6 cellular contexts compared by ENCODE assay signal in the genomic region with DNA sequence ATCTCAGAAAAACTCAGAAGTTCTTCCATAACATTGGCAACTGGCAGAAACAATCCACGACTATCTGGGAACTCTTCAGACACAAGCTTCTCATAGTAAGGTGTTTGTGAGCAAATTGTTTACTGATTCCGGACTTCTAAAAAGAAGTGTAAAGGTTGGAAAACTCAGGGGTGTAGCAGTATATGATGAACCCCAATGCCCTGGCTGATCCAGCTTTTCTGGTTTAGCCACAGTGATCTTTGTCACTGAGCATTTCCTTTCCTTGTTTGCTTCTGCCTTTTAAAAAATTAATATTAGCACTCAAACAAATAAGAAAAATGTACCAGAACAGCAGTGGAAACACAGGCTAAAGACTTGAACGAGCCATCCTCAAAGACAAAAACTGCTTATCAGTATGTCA. TPM values are rescaled to one million over a fixed set of nuclear protein-coding genes. Genes with fewer than 3 reads are reported as not detected.
"Had no signal": no experiment of that assay in that cellular context is flagged by ENCODE, and none has a peak within 500 bp of the region (broad histone marks: within the 10 kb centered on the region; RNA-seq: fewer than 3 reads in every experiment).

No MANE protein-coding gene starts in this region.

- H3K4me3 ChIP-seq: GM23338 had no signal

- FAIRE-seq: H1, H54, HepG2 had no signal

- DNase-seq: H9, HCEC 1CT had no signal

- H3K4me2 ChIP-seq: GM23338 had no signal

- ATAC-seq: GM23338, HepG2 had no signal

- H2AFZ ChIP-seq: GM23338 had no signal

RNA-seq across cellular contexts. Expression of gene RGS17, which starts 4.9 kb away (rescaled TPM):
- total RNA-seq: HepG2 had no signal
